ENCODE assay signal across 19 cellular contexts in genomic region chr14:92638904-92639303, GRCh38.
DNase-seq lines count a peak whose midpoint lies in the region; ATAC-seq and TF ChIP-seq lines count a peak whose summit lies in the region.
"Had no signal": no experiment of that assay in that cellular context is flagged by ENCODE, and none has a peak within 500 bp of the region (broad histone marks: within the 10 kb centered on the region; RNA-seq: fewer than 3 reads in every experiment).

No MANE protein-coding gene starts in this region.

- ATAC-seq in left ventricle myocardium superior, result peak; percentile 86
- no peak for ATAC-seq in sciatic nerve
- ATAC-seq: gastrocnemius medialis had no signal

- H3K27ac Mint-ChIP-seq in type B pancreatic cell, result no peak overlapping the region
- H3K27ac Mint-ChIP-seq: activated naive CD8-positive, alpha-beta T cell treated with anti-CD3 and anti-CD28 coated beads for 36 hours; activated T-helper 1 cell treated with anti-CD3 and anti-CD28 coated beads, Interleukin-12 subunit alpha, Interleukin-12 subunit beta, Interleukin-2, Interleukin-4 antibody, amounts not matched to agents 30 ng/mL and 10 ng/mL and 1 ng/mL, durations not matched to agents 14 hours and 24 hours and 36 hours had no signal

- no peaks in the 10 kb centered on the region for H3K4me1 Mint-ChIP-seq in type B pancreatic cell (ENCODE audit: unreplicated experiment)

- DNase-seq in DMS 273 (lab: John Stamatoyannopoulos, UW; ENCODE audit: unreplicated experiment) (peak; percentile 53), DMS 273 treated with DMSO at 0.1 percent for 48 hours (lab: John Stamatoyannopoulos, UW) (no peak), NCI-H1694 treated with DMSO at 0.1 percent for 48 hours (lab: John Stamatoyannopoulos, UW) (peak; percentile 75), left ventricle myocardium superior (no peak), sciatic nerve (ENCODE audit: low spot score) (peak; percentile 41), type B pancreatic cell (ENCODE audit: extremely low spot score, unreplicated experiment) (no peak), DMS114 treated with DMSO at 0.1 percent for 48 hours (lab: John Stamatoyannopoulos, UW; ENCODE audit: unreplicated experiment) (no peak), NCI-H774 (lab: John Stamatoyannopoulos, UW) (no peak)
- DNase-seq: activated CD4-positive, CD25-positive, alpha-beta regulatory T cell; activated naive CD8-positive, alpha-beta T cell treated with anti-CD3 and anti-CD28 coated beads for 36 hours; dermis blood vessel endothelial cell; gastrocnemius medialis; GM23248; NCI-H187 treated with DMSO at 0.1 percent for 48 hours; NCI-H510A treated with DMSO at 0.1 percent for 48 hours; SJCRH30; testis had no signal

- H3K36me3 Mint-ChIP-seq in type B pancreatic cell, result no peaks in the 10 kb centered on the region

- peaks cover 2% of the 10 kb centered on the region for H3K27me3 Mint-ChIP-seq in type B pancreatic cell
- H3K27me3 Mint-ChIP-seq: activated naive CD8-positive, alpha-beta T cell treated with anti-CD3 and anti-CD28 coated beads for 36 hours; brain had no signal

- no peak overlapping the region for H3K4me3 Mint-ChIP-seq in type B pancreatic cell
- H3K4me3 Mint-ChIP-seq: activated naive CD8-positive, alpha-beta T cell treated with anti-CD3 and anti-CD28 coated beads for 36 hours; activated T-helper 1 cell treated with anti-CD3 and anti-CD28 coated beads, Interleukin-12 subunit alpha, Interleukin-12 subunit beta, Interleukin-2, Interleukin-4 antibody, amounts not matched to agents 30 ng/mL and 10 ng/mL and 1 ng/mL, durations not matched to agents 14 hours and 24 hours and 36 hours; brain had no signal

- intact Hi-C loops in left ventricle myocardium superior (cut with micrococcal nuclease), result no loop called here
- intact Hi-C loops in sciatic nerve (cut with DNase I), result no loop called here

- no peak for TF ChIP-seq CTCF in type B pancreatic cell (conservative IDR thresholded peaks at IDR 0.05)

- H3K9me3 Mint-ChIP-seq in type B pancreatic cell, result no peaks in the 10 kb centered on the region
- H3K9me3 Mint-ChIP-seq: activated naive CD8-positive, alpha-beta T cell treated with anti-CD3 and anti-CD28 coated beads for 36 hours; activated T-helper 1 cell treated with anti-CD3 and anti-CD28 coated beads, Interleukin-12 subunit alpha, Interleukin-12 subunit beta, Interleukin-2, Interleukin-4 antibody, amounts not matched to agents 30 ng/mL and 10 ng/mL and 1 ng/mL, durations not matched to agents 14 hours and 24 hours and 36 hours had no signal

Comparison
In these comparisons a context has a peak if more than half of its experiments do, and no peak if none do; other contexts are left out.
1. DNase-seq: peak in DMS 273 (single experiment), NCI-H1694 treated with DMSO at 0.1 percent for 48 hours (single experiment) and sciatic nerve (single experiment); none in DMS 273 treated with DMSO at 0.1 percent for 48 hours (single experiment), left ventricle myocardium superior (single experiment), type B pancreatic cell (single experiment), DMS114 treated with DMSO at 0.1 percent for 48 hours (single experiment) and NCI-H774 (single experiment).